Comparison of ENCODE assay signal across 23 cellular contexts in the genomic region with DNA sequence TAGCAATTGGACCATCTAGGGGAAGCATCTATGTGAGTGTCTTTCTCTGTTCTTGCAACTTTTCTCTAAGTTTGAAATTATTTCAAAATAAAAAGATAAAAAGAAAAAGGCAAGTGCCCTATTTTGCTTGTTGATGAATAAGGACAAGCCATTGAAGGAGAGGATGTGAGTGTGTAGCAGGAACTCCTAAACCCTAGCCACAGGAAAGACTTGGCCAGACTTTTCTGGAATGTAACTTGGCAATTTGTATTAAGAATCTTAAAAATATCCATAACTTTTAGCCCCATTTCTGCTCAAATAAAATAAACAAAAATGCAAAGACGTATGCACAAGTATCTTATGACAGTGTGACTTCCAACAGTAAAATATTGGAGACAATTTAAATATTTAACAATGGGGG.
DNase-seq lines count a peak whose midpoint lies in the region; TF ChIP-seq lines count a peak whose summit lies in the region.
"Had no signal": no experiment of that assay in that cellular context is flagged by ENCODE, and none has a peak within 500 bp of the region (broad histone marks: within the 10 kb centered on the region; RNA-seq: fewer than 3 reads in every experiment).

No MANE protein-coding gene starts in this region.

- H3K27ac Mint-ChIP-seq in HFFc6: peak overlapping the region; percentile 78
- peak overlapping the region in 2 of 3 experiments; percentile 76 to 78 for H3K27ac Mint-ChIP-seq in nephron
- H3K27ac Mint-ChIP-seq in CD8-positive, alpha-beta memory T cell: no peak overlapping the region
- H3K27ac Mint-ChIP-seq: activated CD8-positive, alpha-beta T cell treated with anti-CD3 and anti-CD28 coated beads, Interleukin-2, amount 10 ng/mL, durations not matched to agents 7 days and 5 days; activated naive CD8-positive, alpha-beta T cell treated with anti-CD3 and anti-CD28 coated beads, Interleukin-2, amount 50 U/mL, for 24 hours; dendritic cell treated with granulocyte-macrophage colony-stimulating factor and Interleukin-4, amounts not matched to agents 40 ng/mL and 50 ng/mL, for 4 days had no signal

- H3K4me3 Mint-ChIP-seq in HFFc6 (no peak overlapping the region), nephron (no peak overlapping the region)
- no peak overlapping the region for H3K4me3 Mint-ChIP-seq in CD8-positive, alpha-beta memory T cell
- H3K4me3 Mint-ChIP-seq: activated CD8-positive, alpha-beta T cell treated with anti-CD3 and anti-CD28 coated beads, Interleukin-2, amount 10 ng/mL, durations not matched to agents 7 days and 5 days; activated naive CD8-positive, alpha-beta T cell treated with anti-CD3 and anti-CD28 coated beads, Interleukin-2, amount 50 U/mL, for 24 hours; dendritic cell treated with granulocyte-macrophage colony-stimulating factor and Interleukin-4, amounts not matched to agents 40 ng/mL and 50 ng/mL, for 4 days had no signal

- CTCF ChIA-PET in CD8-positive, alpha-beta memory T cell (lab: Charles Lee): no interaction called here
- CTCF ChIA-PET in A673 (lab: Charles Lee): no interaction called here

- no peaks in the 10 kb centered on the region for H3K9me3 Mint-ChIP-seq in HFFc6
- peaks cover 2% of the 10 kb centered on the region for H3K9me3 Mint-ChIP-seq in nephron
- no peaks in the 10 kb centered on the region for H3K9me3 Mint-ChIP-seq in CD8-positive, alpha-beta memory T cell
- H3K9me3 Mint-ChIP-seq: activated naive CD8-positive, alpha-beta T cell treated with anti-CD3 and anti-CD28 coated beads, Interleukin-2, amount 50 U/mL, for 24 hours; dendritic cell treated with granulocyte-macrophage colony-stimulating factor and Interleukin-4, amounts not matched to agents 40 ng/mL and 50 ng/mL, for 4 days had no signal

- DNase-seq in AG09309 (ENCODE audit: low read depth) (peak; percentile 39), HFFc6 (peak; percentile 24), dermis blood vessel endothelial cell (peak; percentile 19), T-helper 9 cell (no peak), A673 (ENCODE audit: low spot score) (no peak)
- DNase-seq in stimulated activated CD4-positive, alpha-beta T cell treated with anti-CD3 and anti-CD28 coated beads, Interleukin-12 subunit alpha, Interleukin-12 subunit beta, amount 100 ng/mL, for 4 hours: no peak
- no peak for DNase-seq in CD8-positive, alpha-beta memory T cell
- DNase-seq: ACHN; activated CD4-positive, CD25-positive, alpha-beta regulatory T cell treated with anti-CD3 and anti-CD28 coated beads, Interleukin-2, amount 50 U/mL, for 72 hours; activated CD8-positive, alpha-beta T cell treated with anti-CD3 and anti-CD28 coated beads, Interleukin-2, amount 10 ng/mL, durations not matched to agents 7 days and 5 days; activated effector memory CD4-positive, alpha-beta T cell treated with Interleukin-2 at 50 U/mL for 16 hours; activated naive CD8-positive, alpha-beta T cell treated with anti-CD3 and anti-CD28 coated beads, Interleukin-2, amount 50 U/mL, for 24 hours; activated T-cell treated with anti-CD3 and anti-CD28 coated beads for 4 hours; hippocampal formation; NCI-H187; NCI-H524 treated with DMSO at 0.1 percent for 48 hours; NK-92 treated with Interleukin-12 subunit alpha and Interleukin-12 subunit beta, amount 100 ng/mL, for 24 hours; posterior cingulate gyrus; SHP77 treated with DMSO at 0.1 percent for 48 hours had no signal

- intact Hi-C loops in A673 (cut with micrococcal nuclease; ENCODE audit: unreplicated experiment): no loop called here

- no peaks in the 10 kb centered on the region for H3K9me3 ChIP-seq in CD8-positive, alpha-beta memory T cell (ENCODE audit: low read length)
- H3K9me3 ChIP-seq in A673 (ENCODE audit: low read depth, low read length, poor library complexity, severe bottlenecking): no peaks in the 10 kb centered on the region
- H3K9me3 ChIP-seq: HAP-1 had no signal

- H3K4me1 ChIP-seq in CD8-positive, alpha-beta memory T cell (ENCODE audit: insufficient read depth, low read length): no peaks in the 10 kb centered on the region
- peaks cover 47% of the 10 kb centered on the region for H3K4me1 ChIP-seq in A673 (ENCODE audit: insufficient read depth, low read length, poor library complexity, severe bottlenecking)
- H3K4me1 ChIP-seq: HAP-1 had no signal

- no peaks in the 10 kb centered on the region for H3K27me3 Mint-ChIP-seq in HFFc6 (ENCODE audit: insufficient read depth)
- H3K27me3 Mint-ChIP-seq in nephron (ENCODE audit: low read depth): no peaks in the 10 kb centered on the region
- H3K27me3 Mint-ChIP-seq in CD8-positive, alpha-beta memory T cell: peaks cover 4 to 24% of the 10 kb centered on the region in 2 donors
- H3K27me3 Mint-ChIP-seq: dendritic cell treated with granulocyte-macrophage colony-stimulating factor and Interleukin-4, amounts not matched to agents 40 ng/mL and 50 ng/mL, for 4 days had no signal

- no peaks in the 10 kb centered on the region for H3K27me3 ChIP-seq in CD8-positive, alpha-beta memory T cell (ENCODE audit: insufficient read depth, low read length, poor library complexity, severe bottlenecking)
- H3K27me3 ChIP-seq in A673 (replicated peaks; ENCODE audit: insufficient read depth, low read depth, low read length, poor library complexity): no peaks in the 10 kb centered on the region

- POLR2A ChIA-PET in CD8-positive, alpha-beta memory T cell (lab: Charles Lee): no interaction called here
- POLR2A ChIA-PET in A673 (lab: Charles Lee; ENCODE audit: low non-redundant PET): no interaction called here

- TF ChIP-seq CTCF in AG09309 (IDR thresholded peaks at IDR 0.05; ENCODE audit: control insufficient read depth, insufficient read depth, low read depth, low read length, missing control alignments) (no peak), HFFc6 (IDR thresholded peaks at IDR 0.05) (no peak), nephron (IDR thresholded peaks at IDR 0.05; ENCODE audit: unreplicated experiment in 3 of 3) (no peak), A673 (conservative IDR thresholded peaks at IDR 0.05; ENCODE audit: low read depth, low read length) (no peak)

- H3K4me1 Mint-ChIP-seq in HFFc6 (ENCODE audit: low read depth) (peaks cover 62% of the 10 kb centered on the region), nephron (peaks cover 71% of the 10 kb centered on the region)
- no peaks in the 10 kb centered on the region for H3K4me1 Mint-ChIP-seq in CD8-positive, alpha-beta memory T cell

- no peaks in the 10 kb centered on the region for H3K36me3 ChIP-seq in CD8-positive, alpha-beta memory T cell (ENCODE audit: insufficient read depth, low read length)
- H3K36me3 ChIP-seq in A673 (ENCODE audit: insufficient read depth, low read length, poor library complexity, severe bottlenecking): no peaks in the 10 kb centered on the region
- H3K36me3 ChIP-seq: HAP-1 had no signal

- H3K36me3 Mint-ChIP-seq in HFFc6 (ENCODE audit: low read depth) (peaks cover 19% of the 10 kb centered on the region; the same call in 1 of the 2 replicates), nephron (ENCODE audit: low read depth) (no peaks in the 10 kb centered on the region)
- no peaks in the 10 kb centered on the region for H3K36me3 Mint-ChIP-seq in CD8-positive, alpha-beta memory T cell

- no peak overlapping the region for H3K4me3 ChIP-seq in AG09309 (ENCODE audit: control insufficient read depth, low read depth, low read length)
- H3K4me3 ChIP-seq in CD8-positive, alpha-beta memory T cell (ENCODE audit: low read length): no peak overlapping the region
- H3K4me3 ChIP-seq in A673 (ENCODE audit: low read depth, low read length, poor library complexity, severe bottlenecking): no peak overlapping the region
- H3K4me3 ChIP-seq: HAP-1 had no signal

- no peak overlapping the region for H3K27ac ChIP-seq in CD8-positive, alpha-beta memory T cell (ENCODE audit: low read depth, low read length)
- H3K27ac ChIP-seq in A673 (ENCODE audit: low read depth, low read length, poor library complexity, severe bottlenecking): no peak overlapping the region
- H3K27ac ChIP-seq: HL-60 had no signal

- no TSS peak for BruUV-seq in A673 (replicated peaks; lab: Mats Ljungman, UMichigan)

Comparison
In these comparisons a context has a peak if more than half of its experiments do, and no peak if none do; other contexts are left out.
1. DNase-seq: peak in AG09309 (single experiment), HFFc6 (single experiment) and dermis blood vessel endothelial cell (single experiment); none in stimulated activated CD4-positive, alpha-beta T cell treated with anti-CD3 and anti-CD28 coated beads, Interleukin-12 subunit alpha, Interleukin-12 subunit beta, amount 100 ng/mL, for 4 hours (single experiment), T-helper 9 cell (single experiment), CD8-positive, alpha-beta memory T cell (0 of 5) and A673 (single experiment).
2. H3K27ac Mint-ChIP-seq: peak in HFFc6 (single experiment) and nephron (2 of 3); none in CD8-positive, alpha-beta memory T cell (0 of 8).